ENCODE assay signal across 22 cellular contexts in genomic region chr2:218024336-218024735, GRCh38. TPM values are rescaled to one million over a fixed set of nuclear protein-coding genes. Genes with fewer than 3 reads are reported as not detected.
A peak's percentile ranks its signal among the peaks of the same experiment; 100 is the strongest.
DNase-seq lines count a peak whose midpoint lies in the region; ATAC-seq and TF ChIP-seq lines count a peak whose summit lies in the region.
"Had no signal": no experiment of that assay in that cellular context is flagged by ENCODE, and none has a peak within 500 bp of the region (broad histone marks: within the 10 kb centered on the region; RNA-seq: fewer than 3 reads in every experiment).

No MANE protein-coding gene starts in this region.

- H3K4me3 Mint-ChIP-seq in CD14-positive monocyte = no peak overlapping the region
- no peak overlapping the region for H3K4me3 Mint-ChIP-seq in WTC11
- H3K4me3 Mint-ChIP-seq: activated naive CD4-positive, alpha-beta T cell treated with anti-CD3 and anti-CD28 coated beads for 36 hours; memory B cell; naive thymus-derived CD8-positive, alpha-beta T cell; T-cell had no signal

- intact Hi-C loops in CD14-positive monocyte (cut with micrococcal nuclease) = no loop called here
- intact Hi-C loops in left cardiac atrium (cut with DNase I) = no loop called here

- no peak overlapping the region for H3K27ac ChIP-seq in skeletal muscle tissue (ENCODE audit: low read depth, low read length)
- H3K27ac ChIP-seq: GM23248 had no signal

- H3K4me1 ChIP-seq in skeletal muscle tissue (ENCODE audit: control insufficient read depth in 3 of 3, insufficient read depth in 3 of 3, low read length in 3 of 3) = peaks cover 75 to 92% (median 88%) of the 10 kb centered on the region in 3 donors
- H3K4me1 ChIP-seq: Caco-2 had no signal

- H3K27me3 Mint-ChIP-seq in CD14-positive monocyte (ENCODE audit: low read depth in 3 of 3) = peaks cover 0 to 5% (median 3%) of the 10 kb centered on the region in 3 donors
- H3K27me3 Mint-ChIP-seq in WTC11 (ENCODE audit: low read depth) = peaks cover 2% of the 10 kb centered on the region; the same call in 1 of the 2 replicates
- H3K27me3 Mint-ChIP-seq: naive thymus-derived CD8-positive, alpha-beta T cell; T-cell had no signal

- CTCF ChIA-PET in WTC11 (lab: Charles Lee) = interaction anchor here (0.5 to 4.6 kb wide), 8 partner anchors 9 to 239 kb away, joined by 4 to 12 read pairs (median 7); partner anchors contain the start of gene RUFY4

- TF ChIP-seq CTCF in CD14-positive monocyte (IDR thresholded peaks at IDR 0.05) = no peak
- no peak for TF ChIP-seq CTCF in WTC11 (IDR thresholded peaks at IDR 0.05)

- H3K9me3 Mint-ChIP-seq in CD14-positive monocyte (no peaks in the 10 kb centered on the region), WTC11 (no peaks in the 10 kb centered on the region)
- H3K9me3 Mint-ChIP-seq: activated naive CD4-positive, alpha-beta T cell treated with anti-CD3 and anti-CD28 coated beads for 36 hours; memory B cell; naive thymus-derived CD8-positive, alpha-beta T cell; T-cell had no signal

- POLR2A ChIA-PET in WTC11 (lab: Charles Lee) = no interaction called here

- peaks cover 27% of the 10 kb centered on the region for H3K4me1 Mint-ChIP-seq in CD14-positive monocyte
- H3K4me1 Mint-ChIP-seq in WTC11 = peaks cover 25% of the 10 kb centered on the region
- H3K4me1 Mint-ChIP-seq: memory B cell, T-cell had no signal

- no peak overlapping the region for H3K27ac Mint-ChIP-seq in CD14-positive monocyte
- no peak overlapping the region for H3K27ac Mint-ChIP-seq in WTC11
- H3K27ac Mint-ChIP-seq: activated naive CD4-positive, alpha-beta T cell treated with anti-CD3 and anti-CD28 coated beads for 36 hours; memory B cell; naive thymus-derived CD8-positive, alpha-beta T cell; T-cell had no signal

- no peaks in the 10 kb centered on the region for H3K9me3 ChIP-seq in skeletal muscle tissue (ENCODE audit: control insufficient read depth in 3 of 3, low read length in 3 of 3)
- H3K9me3 ChIP-seq: Caco-2 had no signal

- peak overlapping the region in 1 of 3 donors; percentile 35 for H3K4me3 ChIP-seq in skeletal muscle tissue (ENCODE audit: low read length in 3 of 3)
- H3K4me3 ChIP-seq: GM23248 had no signal

- H3K36me3 ChIP-seq in skeletal muscle tissue (ENCODE audit: control insufficient read depth in 3 of 3, insufficient read depth in 3 of 3, low read length in 3 of 3) = no peaks in the 10 kb centered on the region

- H3K9ac ChIP-seq in skeletal muscle tissue (ENCODE audit: low read depth in 1 of 3, low read length in 3 of 3) = peak overlapping the region; percentile 23 to 57 (median 45)
- H3K9ac ChIP-seq: GM23248 had no signal

- DNase-seq in CD14-positive monocyte (ENCODE audit: low spot score) (peak; percentile 30), WTC11 (ENCODE audit: low spot score) (peak; percentile 5), left cardiac atrium (no peak), GOT3 (lab: John Stamatoyannopoulos, UW) (no peak), Kasumi-1 (lab: John Stamatoyannopoulos, UW) (no peak), SHP77 (lab: John Stamatoyannopoulos, UW) (no peak)
- DNase-seq: activated CD4-positive, alpha-beta T cell treated with anti-CD3 and anti-CD28 coated beads, Interleukin-2, amount 50 U/mL, for 4 hours; activated naive CD4-positive, alpha-beta T cell treated with anti-CD3 and anti-CD28 coated beads for 36 hours; activated T-cell treated with anti-CD3 and anti-CD28 coated beads for 4 hours; GM23248; hypothalamus; KG1; NCI-H2029; NCI-H524; stimulated activated CD8-positive, alpha-beta memory T cell treated with anti-CD3 and anti-CD28 coated beads, Interleukin-4, amount 100 ng/mL, for 48 hours had no signal

- ATAC-seq in WTC11 (no peak), left cardiac atrium (peak; percentile 17 to 43)
- ATAC-seq: naive thymus-derived CD8-positive, alpha-beta T cell; T-cell had no signal

- peaks cover 3 to 4% of the 10 kb centered on the region in 2 donors for H3K36me3 Mint-ChIP-seq in CD14-positive monocyte
- H3K36me3 Mint-ChIP-seq in WTC11 = no peaks in the 10 kb centered on the region
- H3K36me3 Mint-ChIP-seq: memory B cell; naive thymus-derived CD8-positive, alpha-beta T cell; T-cell had no signal

- no peaks in the 10 kb centered on the region for H3K27me3 ChIP-seq in skeletal muscle tissue (ENCODE audit: control insufficient read depth in 3 of 3, insufficient read depth in 3 of 3, low read length in 3 of 3)

TF ChIP-seq in WTC11, 78 proteins besides CTCF, POLR2A, EP300 and RAD21 (continues in another document):
- TF ChIP-seq MAX (CRISPR knock-in tag; IDR thresholded peaks at IDR 0.05) = no peak
- TF ChIP-seq ZSCAN18 (CRISPR knock-in tag; IDR thresholded peaks at IDR 0.05) = no peak
- TF ChIP-seq PREB (CRISPR knock-in tag; IDR thresholded peaks at IDR 0.05; ENCODE audit: borderline replicate concordance) = no peak
- TF ChIP-seq CBFB (CRISPR knock-in tag; IDR thresholded peaks at IDR 0.05; ENCODE audit: low read depth) = no peak
- no peak for TF ChIP-seq SMAD3 (CRISPR knock-in tag; IDR thresholded peaks at IDR 0.05; ENCODE audit: borderline replicate concordance)
- TF ChIP-seq ATF3 (CRISPR knock-in tag; conservative IDR thresholded peaks at IDR 0.05) = no peak
- TF ChIP-seq ZBTB21 (CRISPR knock-in tag; IDR thresholded peaks at IDR 0.05; ENCODE audit: borderline replicate concordance) = no peak
- no peak for TF ChIP-seq STAT6 (CRISPR knock-in tag; conservative IDR thresholded peaks at IDR 0.05; ENCODE audit: low read depth)

RNA-seq across cellular contexts. Expression of gene TNS1, which starts 21.5 kb away (rescaled TPM):
- 1 to 10 TPM in 1 of 2 donors, under 1 TPM in 1; 0.26 to 1.6 TPM for polyA plus RNA-seq in CD14-positive monocyte
- total RNA-seq in WTC11 (2021) (4.2 to 5.4 TPM (median 4.5 TPM) in 3 replicates), left cardiac atrium (100 to 1,000 TPM; 436 to 508 TPM), skeletal muscle tissue (73.1 TPM)
- polyA plus RNA-seq: naive thymus-derived CD8-positive, alpha-beta T cell had no signal

RNA-seq across cellular contexts. Expression of gene RUFY4, which starts 44.7 kb away (rescaled TPM):
- polyA plus RNA-seq in CD14-positive monocyte = under 1 TPM; 0.65 to 0.68 TPM
- total RNA-seq in WTC11 (2021) (0.31 to 0.64 TPM (median 0.57 TPM) in 3 replicates), left cardiac atrium (not detected), skeletal muscle tissue (not detected)
- total RNA-seq: Caco-2, GM23248, temporal lobe had no signal
- polyA plus RNA-seq: GM23248, keratinocyte had no signal

Comparison
In these comparisons a context has a peak if more than half of its experiments do, and no peak if none do; other contexts are left out.
1. DNase-seq: peak in CD14-positive monocyte (single experiment) and WTC11 (single experiment); none in left cardiac atrium (single experiment), GOT3 (single experiment), Kasumi-1 (0 of 2) and SHP77 (0 of 2).
2. RNA of gene TNS1, which starts 21.5 kb away (total RNA-seq): 436 to 508 TPM in left cardiac atrium and 73.1 TPM in skeletal muscle tissue (single experiment); 4.2 to 5.4 TPM in WTC11; every median in the first group is over 10 times any median in the second.